Comparison of ENCODE assay signal across 21 cellular contexts in the genomic region with DNA sequence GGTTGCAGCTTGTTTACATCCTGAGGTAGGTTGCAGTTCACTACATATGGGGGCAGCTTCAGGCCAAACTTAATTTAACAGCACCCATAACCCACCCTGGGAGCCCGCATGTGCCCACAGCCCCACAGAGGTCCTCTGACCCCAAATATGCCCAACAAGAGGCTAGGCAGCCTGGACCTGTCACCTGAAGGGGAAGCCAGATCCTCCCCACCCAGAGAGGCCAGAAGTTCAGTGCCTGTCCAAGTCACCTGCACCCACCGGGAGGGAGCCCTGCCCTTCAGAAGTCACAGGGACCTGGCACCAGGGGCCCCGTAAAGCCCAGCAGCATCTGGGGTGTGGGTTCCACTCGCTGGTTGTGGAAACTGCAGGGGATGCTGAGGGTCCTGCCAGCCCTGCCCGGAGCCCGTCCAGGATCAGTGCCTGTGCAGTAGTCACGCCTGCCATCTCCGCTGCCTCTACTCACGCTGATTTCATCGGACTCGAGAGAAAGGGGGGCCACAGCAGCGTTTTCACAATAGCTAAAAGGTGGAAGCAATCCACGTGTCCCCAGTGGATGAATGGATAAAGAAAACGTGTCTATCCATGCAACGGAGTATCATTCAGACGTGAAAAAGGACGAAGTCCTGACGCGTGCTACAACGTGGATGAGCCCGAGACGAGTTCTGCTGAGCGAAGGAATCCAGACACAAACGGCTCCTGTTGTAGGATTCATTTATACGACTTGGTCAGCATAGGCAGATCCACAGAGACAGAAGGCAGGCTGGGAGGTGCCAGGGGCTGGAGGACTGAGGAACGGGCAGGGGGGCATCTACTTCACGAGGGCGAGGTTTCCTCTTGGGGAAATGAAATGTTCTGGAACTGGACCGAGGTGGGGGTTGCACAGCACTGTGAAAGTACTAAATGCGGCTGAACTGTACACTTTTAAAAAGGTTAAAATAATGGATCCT. TPM values are rescaled to one million over a fixed set of nuclear protein-coding genes. Genes with fewer than 3 reads are reported as not detected.
DNase-seq lines count a peak whose midpoint lies in the region; ATAC-seq and TF ChIP-seq lines count a peak whose summit lies in the region.
"Had no signal": no experiment of that assay in that cellular context is flagged by ENCODE, and none has a peak within 500 bp of the region (broad histone marks: within the 10 kb centered on the region; RNA-seq: fewer than 3 reads in every experiment).

No MANE protein-coding gene starts in this region.

- ATAC-seq in gastroesophageal sphincter = no peak
- ATAC-seq in aorta (ENCODE audit: low FRiP score) = no peak

- no peaks in the 10 kb centered on the region for H3K9me3 Mint-ChIP-seq in activated naive CD8-positive, alpha-beta T cell (ENCODE audit: low read depth)
- H3K9me3 Mint-ChIP-seq in activated naive CD8-positive, alpha-beta T cell treated with anti-CD3 and anti-CD28 coated beads for 36 hours = peaks cover 4% of the 10 kb centered on the region

- TF ChIP-seq EP300 in gastroesophageal sphincter (IDR thresholded peaks at IDR 0.05) = no peak
- no peak for TF ChIP-seq EP300 in ovary (IDR thresholded peaks at IDR 0.05)

- H3K4me1 Mint-ChIP-seq in activated naive CD8-positive, alpha-beta T cell (ENCODE audit: low read depth) = peaks cover 48% of the 10 kb centered on the region
- H3K4me1 Mint-ChIP-seq in activated naive CD8-positive, alpha-beta T cell treated with anti-CD3 and anti-CD28 coated beads for 36 hours = peaks cover 46% of the 10 kb centered on the region
- H3K4me1 Mint-ChIP-seq: CD4-positive, alpha-beta memory T cell had no signal

- H3K27ac Mint-ChIP-seq in activated naive CD8-positive, alpha-beta T cell = no peak overlapping the region
- no peak overlapping the region for H3K27ac Mint-ChIP-seq in activated naive CD8-positive, alpha-beta T cell treated with anti-CD3 and anti-CD28 coated beads for 36 hours
- H3K27ac Mint-ChIP-seq: CD4-positive, alpha-beta memory T cell had no signal

- H3K36me3 ChIP-seq in gastroesophageal sphincter (no peaks in the 10 kb centered on the region), ovary (no peaks in the 10 kb centered on the region), aorta (ENCODE audit: control insufficient read depth in 1 of 2, insufficient read depth in 2 of 2, low read length in 1 of 2) (no peaks in the 10 kb centered on the region)
- H3K36me3 ChIP-seq: right lobe of liver, tibial nerve had no signal

- H3K27me3 Mint-ChIP-seq in activated naive CD8-positive, alpha-beta T cell = no peaks in the 10 kb centered on the region
- peaks cover 7% of the 10 kb centered on the region for H3K27me3 Mint-ChIP-seq in activated naive CD8-positive, alpha-beta T cell treated with anti-CD3 and anti-CD28 coated beads for 36 hours

- H3K27me3 ChIP-seq in gastroesophageal sphincter (no peaks in the 10 kb centered on the region), ovary (no peaks in the 10 kb centered on the region), aorta (ENCODE audit: control insufficient read depth in 1 of 2, insufficient read depth in 2 of 2, low read length in 1 of 2) (no peaks in the 10 kb centered on the region)
- H3K27me3 ChIP-seq: right lobe of liver had no signal

- TF ChIP-seq POLR2A in gastroesophageal sphincter (IDR thresholded peaks at IDR 0.05) (no peak), ovary (IDR thresholded peaks at IDR 0.05) (no peak)

- 65 to 84% methylated on average over 6 to 12 of the region's 30 CpGs for WGBS in gastroesophageal sphincter (ENCODE audit: low coverage in 1 of 2), 2 donors
- 87 to 92% (median 91%) methylated on average over 30 of the region's 30 CpGs for WGBS in ovary, 3 donors
- 92% methylated on average over 30 of the region's 30 CpGs for WGBS in aorta, 2 donors

- no peak for DNase-seq in activated naive CD8-positive, alpha-beta T cell treated with anti-CD3 and anti-CD28 coated beads for 36 hours
- DNase-seq in ovary (peak in 3 of 5 donors; percentile 22 to 32 (median 31)), aorta (peak; percentile 46 to 66), foreskin melanocyte (no peak), NCI-H526 treated with DMSO at 0.1 percent for 48 hours (lab: John Stamatoyannopoulos, UW) (no peak), A172 (ENCODE audit: low spot score) (no peak)
- DNase-seq: ACHN; activated CD4-positive, alpha-beta T cell treated with anti-CD3 and anti-CD28 coated beads, Interleukin-2, amount 50 U/mL, for 1 hour; CD4-positive, alpha-beta memory T cell; cortex of kidney; EL; mammary epithelial cell; MV-4-11; stimulated activated CD4-positive, alpha-beta T cell treated with anti-CD3 and anti-CD28 coated beads, Interleukin-4, amount 100 ng/mL, for 24 hours; stimulated activated CD8-positive, alpha-beta memory T cell treated with anti-CD3 and anti-CD28 coated beads, Interleukin-4, amount 100 ng/mL, for 48 hours had no signal

- H3K9me3 ChIP-seq in gastroesophageal sphincter = peaks cover 0 to 13% (median 0%) of the 10 kb centered on the region in 3 donors
- H3K9me3 ChIP-seq in ovary = no peaks in the 10 kb centered on the region
- no peaks in the 10 kb centered on the region for H3K9me3 ChIP-seq in aorta (ENCODE audit: control insufficient read depth, low read length)
- H3K9me3 ChIP-seq: right lobe of liver had no signal

- intact Hi-C loops in ovary (cut with DNase I) = no loop called here
- intact Hi-C loops in aorta (cut with DNase I) = loop anchor here in 1 of 2 donors (5.0 kb wide), 2 partner anchors 33 to 87 kb away; a partner anchor contains a TSS

- H3K4me1 ChIP-seq in gastroesophageal sphincter (peaks cover 5 to 68% (median 34%) of the 10 kb centered on the region in 3 donors), ovary (ENCODE audit: insufficient read depth) (peaks cover 29% of the 10 kb centered on the region), aorta (ENCODE audit: control insufficient read depth in 1 of 2, insufficient read depth in 2 of 2, low read length in 2 of 2) (peaks cover 0 to 2% of the 10 kb centered on the region in 2 donors)
- H3K4me1 ChIP-seq: right lobe of liver had no signal

- TF ChIP-seq CTCF in gastroesophageal sphincter (IDR thresholded peaks at IDR 0.05) = no peak
- no peak for TF ChIP-seq CTCF in ovary (IDR thresholded peaks at IDR 0.05)

- H3K36me3 Mint-ChIP-seq in activated naive CD8-positive, alpha-beta T cell = no peaks in the 10 kb centered on the region
- peaks cover 3% of the 10 kb centered on the region for H3K36me3 Mint-ChIP-seq in activated naive CD8-positive, alpha-beta T cell treated with anti-CD3 and anti-CD28 coated beads for 36 hours
- H3K36me3 Mint-ChIP-seq: CD4-positive, alpha-beta memory T cell had no signal

- H3K4me3 Mint-ChIP-seq in activated naive CD8-positive, alpha-beta T cell = peak overlapping the region; percentile 40
- no peak overlapping the region for H3K4me3 Mint-ChIP-seq in activated naive CD8-positive, alpha-beta T cell treated with anti-CD3 and anti-CD28 coated beads for 36 hours
- H3K4me3 Mint-ChIP-seq: CD4-positive, alpha-beta memory T cell; neural crest cell had no signal

- no peak overlapping the region for H3K4me3 ChIP-seq in gastroesophageal sphincter
- no peak overlapping the region for H3K4me3 ChIP-seq in ovary
- H3K4me3 ChIP-seq in aorta (ENCODE audit: low read length in 2 of 2) = no peak overlapping the region
- H3K4me3 ChIP-seq: right lobe of liver, tibial nerve had no signal

- H3K27ac ChIP-seq in gastroesophageal sphincter (peak overlapping the region in 3 of 4 donors; percentile 84 to 97 (median 89)), ovary (peak overlapping the region in 1 of 2 donors; percentile 76), aorta (ENCODE audit: low read depth in 1 of 2, low read length in 2 of 2) (no peak overlapping the region)
- H3K27ac ChIP-seq: epithelial cell of prostate had no signal

RNA-seq across cellular contexts. Expression of a gene that starts 33.9 kb away (rescaled TPM):
- 10 to 100 TPM; 16.0 to 16.5 TPM for total RNA-seq in activated naive CD8-positive, alpha-beta T cell treated with anti-CD3 and anti-CD28 coated beads for 36 hours
- total RNA-seq in gastroesophageal sphincter = 1,000 to 10,000 TPM in 3 of 4 donors, 100 to 1,000 TPM in 1; 720 to 1,286 (median 1,215) TPM
- 1,000 to 10,000 TPM in 1 of 7 donors, 100 to 1,000 TPM in 6; 222 to 1,092 (median 831) TPM for total RNA-seq in ovary
- polyA plus RNA-seq in ovary = 100 to 1,000 TPM in 1 of 2 donors, 10 to 100 TPM in 1; 50.9 to 818 TPM
- 1,000 to 10,000 TPM; 1,386 to 1,431 TPM for total RNA-seq in aorta
- 1,000 to 10,000 TPM in 1 of 2 donors, 100 to 1,000 TPM in 1; 335 to 3,611 TPM for polyA plus RNA-seq in aorta
- total RNA-seq in A172 (2014; rRNA removed; shearing (Covaris generic)) = 163 and 221 TPM in 2 replicates

Comparison
In these comparisons a context has a peak if more than half of its experiments do, and no peak if none do; other contexts are left out.
1. DNase-seq: peak in ovary (3 of 5) and aorta (2 of 2); none in activated naive CD8-positive, alpha-beta T cell treated with anti-CD3 and anti-CD28 coated beads for 36 hours (single experiment), foreskin melanocyte (single experiment), NCI-H526 treated with DMSO at 0.1 percent for 48 hours (single experiment) and A172 (single experiment).
2. H3K27ac ChIP-seq: peak in gastroesophageal sphincter (3 of 4); none in aorta (0 of 2).